ENCODE assay signal across 16 cellular contexts in genomic region chr2:98759827-98760625, GRCh38. TPM values are rescaled to one million over a fixed set of nuclear protein-coding genes. Genes with fewer than 3 reads are reported as not detected.
DNase-seq lines count a peak whose midpoint lies in the region; ATAC-seq, FAIRE-seq and TF ChIP-seq lines count a peak whose summit lies in the region.
"Had no signal": no experiment of that assay in that cellular context is flagged by ENCODE, and none has a peak within 500 bp of the region (broad histone marks: within the 10 kb centered on the region; RNA-seq: fewer than 3 reads in every experiment).

No MANE protein-coding gene starts in this region.

- peak; percentile 42 for FAIRE-seq in HTR-8/SVneo (lab: Jason Lieb, UNC)
- FAIRE-seq: endometrium, GM12892 had no signal

- H3K4me1 Mint-ChIP-seq in CD4-positive, alpha-beta T cell (ENCODE audit: low read depth), result peaks cover 88% of the 10 kb centered on the region
- H3K4me1 Mint-ChIP-seq in activated B cell treated with CpG ODN at 0.5 μM for 24 hours, result peaks cover 82% of the 10 kb centered on the region

- H3K36me3 Mint-ChIP-seq in CD4-positive, alpha-beta T cell (ENCODE audit: low read depth), result no peaks in the 10 kb centered on the region
- H3K36me3 Mint-ChIP-seq in activated B cell treated with CpG ODN at 0.5 μM for 24 hours (ENCODE audit: low read depth), result no peaks in the 10 kb centered on the region

- no peak overlapping the region for H3K4me3 ChIP-seq in mucosa of rectum (ENCODE audit: low read length in 2 of 2)
- H3K4me3 ChIP-seq: HAP-1, lung, psoas muscle had no signal

- H3K9me3 Mint-ChIP-seq in CD4-positive, alpha-beta T cell, result no peaks in the 10 kb centered on the region
- no peaks in the 10 kb centered on the region for H3K9me3 Mint-ChIP-seq in activated B cell treated with CpG ODN at 0.5 μM for 24 hours

- TF ChIP-seq CTCF in CD4-positive, alpha-beta T cell (IDR thresholded peaks at IDR 0.05), result no peak
- no peak for TF ChIP-seq CTCF in activated B cell treated with CpG ODN at 0.5 μM for 24 hours (IDR thresholded peaks at IDR 0.05)

- POLR2A ChIA-PET in CD4-positive, alpha-beta T cell (lab: Charles Lee), result interaction anchor here (0.6 to 6.1 kb wide), 8 partner anchors 11 to 142 kb away, joined by 3 to 129 read pairs (median 8); partner anchors contain the start of gene MGAT4A
- POLR2A ChIA-PET in activated B cell treated with CpG ODN at 0.5 μM for 24 hours (lab: Charles Lee), result interaction anchor here (1.5 kb wide), 1 partner anchor 12 kb away, joined by 4 read pairs; no protein-coding TSS in a partner anchor

- H3K4me1 ChIP-seq in mucosa of rectum (ENCODE audit: control insufficient read depth in 2 of 2, insufficient read depth in 2 of 2, low read length in 2 of 2), result peaks cover 0 to 14% of the 10 kb centered on the region in 2 donors
- H3K4me1 ChIP-seq: HAP-1, psoas muscle had no signal

- H3K9ac ChIP-seq in mucosa of rectum (ENCODE audit: low read depth in 1 of 2, low read length in 2 of 2), result no peak overlapping the region

- DNase-seq in CD4-positive, alpha-beta T cell, result no peak
- DNase-seq in HTR-8/SVneo (ENCODE audit: insufficient read length, low spot score), result no peak
- DNase-seq in activated B cell treated with CpG ODN at 0.5 μM for 24 hours, result no peak
- no peak for DNase-seq in AG08395 (ENCODE audit: low spot score)
- DNase-seq in DMS 273 (lab: John Stamatoyannopoulos, UW; ENCODE audit: unreplicated experiment), result no peak
- DNase-seq: DMS 273 treated with DMSO at 0.1 percent for 48 hours; NCI-H1694; psoas muscle; stimulated activated CD4-positive, alpha-beta T cell treated with anti-CD3 and anti-CD28 coated beads, Interleukin-2, amount 100 ng/mL, for 48 hours had no signal

- no peaks in the 10 kb centered on the region for H3K27me3 ChIP-seq in CD4-positive, alpha-beta T cell (ENCODE audit: control insufficient read depth, insufficient read depth, low read length)
- no peaks in the 10 kb centered on the region for H3K27me3 ChIP-seq in mucosa of rectum (ENCODE audit: control insufficient read depth in 2 of 2, insufficient read depth in 2 of 2, low read length in 2 of 2)

- H3K4me3 Mint-ChIP-seq in CD4-positive, alpha-beta T cell, result peak overlapping the region; percentile 38
- no peak overlapping the region for H3K4me3 Mint-ChIP-seq in activated B cell treated with CpG ODN at 0.5 μM for 24 hours

- H3K9me3 ChIP-seq in CD4-positive, alpha-beta T cell (ENCODE audit: control insufficient read depth, low read length), result no peaks in the 10 kb centered on the region
- no peaks in the 10 kb centered on the region for H3K9me3 ChIP-seq in mucosa of rectum (ENCODE audit: control insufficient read depth in 2 of 2, low read length in 2 of 2)
- H3K9me3 ChIP-seq: HAP-1, psoas muscle had no signal

- no peaks in the 10 kb centered on the region for H3K36me3 ChIP-seq in mucosa of rectum (ENCODE audit: control insufficient read depth in 2 of 2, insufficient read depth in 2 of 2, low read length in 2 of 2)
- H3K36me3 ChIP-seq: HAP-1 had no signal

- H3K27ac ChIP-seq in CD4-positive, alpha-beta T cell (ENCODE audit: low read depth, low read length), result peak overlapping the region; percentile 75
- H3K27ac ChIP-seq in mucosa of rectum (ENCODE audit: low read depth in 2 of 2, low read length in 2 of 2), result peak overlapping the region; percentile 24 to 29
- H3K27ac ChIP-seq: psoas muscle had no signal

- H3K27ac Mint-ChIP-seq in CD4-positive, alpha-beta T cell, result peak overlapping the region; percentile 94
- H3K27ac Mint-ChIP-seq in activated B cell treated with CpG ODN at 0.5 μM for 24 hours, result peak overlapping the region; percentile 66

- CTCF ChIA-PET in CD4-positive, alpha-beta T cell (lab: Charles Lee), result interaction anchor here (0.6 to 2.7 kb wide), 5 partner anchors 11 to 279 kb away, joined by 3 to 11 read pairs (median 4); no protein-coding TSS in a partner anchor
- CTCF ChIA-PET in activated B cell treated with CpG ODN at 0.5 μM for 24 hours (lab: Charles Lee), result interaction anchor here (0.7 kb wide), 1 partner anchor 30 kb away, joined by 3 read pairs; no protein-coding TSS in a partner anchor

- no peaks in the 10 kb centered on the region for H3K27me3 Mint-ChIP-seq in CD4-positive, alpha-beta T cell
- no peaks in the 10 kb centered on the region for H3K27me3 Mint-ChIP-seq in activated B cell treated with CpG ODN at 0.5 μM for 24 hours

- no peak for ATAC-seq in CD4-positive, alpha-beta T cell (ENCODE audit: poor library complexity)
- ATAC-seq in activated B cell treated with CpG ODN at 0.5 μM for 24 hours (ENCODE audit: low read depth) (peak; percentile 9), HG03108 (IDR thresholded peaks at IDR 0.05; ENCODE audit: unreplicated experiment) (no peak), HG02571 (IDR thresholded peaks at IDR 0.05; ENCODE audit: unreplicated experiment) (no peak)
- ATAC-seq: psoas muscle had no signal

- intact Hi-C loops in CD4-positive, alpha-beta T cell (cut with DNase I, micrococcal nuclease), result loop anchor here in 1 of 2 experiments (2.0 kb wide), 2 partner anchors 15 to 31 kb away; no protein-coding TSS in a partner anchor
- intact Hi-C loops in activated B cell treated with CpG ODN at 0.5 μM for 24 hours (cut with micrococcal nuclease), result loop anchor here (2.0 to 10.0 kb wide), 2 partner anchors 29 to 305 kb away; partner anchors contain the start of gene MGAT4A

RNA-seq across cellular contexts. Expression of gene MGAT4A, which starts 29.1 kb away (rescaled TPM):
- 100 to 1,000 TPM; 200 to 204 TPM for total RNA-seq in CD4-positive, alpha-beta T cell
- 12.6 and 15.7 TPM in 2 replicates for total RNA-seq in activated B cell treated with CpG ODN at 0.5 μM for 24 hours

Comparison
In these comparisons a context has a peak if more than half of its experiments do, and no peak if none do; other contexts are left out.
1. RNA of gene MGAT4A, which starts 29.1 kb away (total RNA-seq): 200 to 204 TPM in CD4-positive, alpha-beta T cell; 12.6 to 15.7 TPM in activated B cell treated with CpG ODN at 0.5 μM for 24 hours; every median in the first group is over 10 times any median in the second.